In genomic region chr3:43288850-43289249, GRCh38 we compare ENCODE assay signal across 1 cellular context.
TF ChIP-seq lines count a peak whose summit lies in the region.

No MANE protein-coding gene starts in this region.

TF ChIP-seq in HepG2, 621 proteins besides CTCF, POLR2A, EP300 and RAD21 (continued from another document and continues in another):
- no peak for TF ChIP-seq PRDM15 (CRISPR knock-in tag; IDR thresholded peaks at IDR 0.05)
- no peak for TF ChIP-seq KMT2B (CRISPR knock-in tag; IDR thresholded peaks at IDR 0.05)
- no peak for TF ChIP-seq SMAD1 (CRISPR knock-in tag; IDR thresholded peaks at IDR 0.05; ENCODE audit: borderline replicate concordance, low read depth)
- 0 out of 2 replicates have a peak, but pooled peaks have one; percentile 40 for TF ChIP-seq POLR2AphosphoS5 (IDR thresholded peaks at IDR 0.05; ENCODE audit: low read depth, low read length)
- TF ChIP-seq ZSCAN29 (CRISPR knock-in tag; conservative IDR thresholded peaks at IDR 0.05) = peak; percentile 49; the same call in 1 of the 2 replicates
- no peak for TF ChIP-seq ZNF256 (CRISPR knock-in tag; conservative IDR thresholded peaks at IDR 0.05)
- TF ChIP-seq HNF4A (CRISPR knock-in tag; IDR thresholded peaks at IDR 0.05) = peak; percentile 42; the same call in 1 of the 2 replicates
- 0 out of 2 replicates have a peak, but pooled peaks have one; percentile 41 for TF ChIP-seq ZNF512B (CRISPR knock-in tag; IDR thresholded peaks at IDR 0.05; ENCODE audit: borderline replicate concordance)
- TF ChIP-seq PAWR (CRISPR knock-in tag; IDR thresholded peaks at IDR 0.05; ENCODE audit: borderline replicate concordance) = no peak
- no peak for TF ChIP-seq ZNF790 (CRISPR knock-in tag; IDR thresholded peaks at IDR 0.05; ENCODE audit: borderline replicate concordance)
- peak; percentile 25; the same call in 1 of the 2 replicates for TF ChIP-seq ESRRA (CRISPR knock-in tag; IDR thresholded peaks at IDR 0.05; ENCODE audit: low read depth)
- no peak for TF ChIP-seq ZNF264 (CRISPR knock-in tag; IDR thresholded peaks at IDR 0.05)
- peak; percentile 14 for TF ChIP-seq ASH2L (IDR thresholded peaks at IDR 0.05; ENCODE audit: insufficient read length, low read depth, low read length)
- no peak for TF ChIP-seq ZNF18 (CRISPR knock-in tag; IDR thresholded peaks at IDR 0.05; ENCODE audit: insufficient replicate concordance)
- TF ChIP-seq RBAK (CRISPR knock-in tag; IDR thresholded peaks at IDR 0.05) = no peak
- 0 out of 2 replicates have a peak, but pooled peaks have one; percentile 12 for TF ChIP-seq HBP1 (CRISPR knock-in tag; IDR thresholded peaks at IDR 0.05; ENCODE audit: low read depth)
- TF ChIP-seq ZMYM4 (CRISPR knock-in tag; IDR thresholded peaks at IDR 0.05) = peak; percentile 55; the same call in 1 of the 2 replicates
- TF ChIP-seq THRA (CRISPR knock-in tag; IDR thresholded peaks at IDR 0.05; ENCODE audit: borderline replicate concordance) = no peak
- TF ChIP-seq ZNF547 (CRISPR knock-in tag; IDR thresholded peaks at IDR 0.05) = no peak
- TF ChIP-seq MED1 (CRISPR knock-in tag; IDR thresholded peaks at IDR 0.05) = peak; percentile 52; the same call in 1 of the 2 replicates
- TF ChIP-seq CREM (IDR thresholded peaks at IDR 0.05) = peak; percentile 51; the same call in 1 of the 2 replicates
- TF ChIP-seq CREM (CRISPR knock-in tag; IDR thresholded peaks at IDR 0.05) = no peak
- TF ChIP-seq LCORL (IDR thresholded peaks at IDR 0.05) = no peak
- peak; percentile 57 for TF ChIP-seq LCORL (CRISPR knock-in tag; IDR thresholded peaks at IDR 0.05)
- 0 out of 2 replicates have a peak, but pooled peaks have one; percentile 26 for TF ChIP-seq NR2F6 (IDR thresholded peaks at IDR 0.05)
- TF ChIP-seq NR2F6 (CRISPR knock-in tag; IDR thresholded peaks at IDR 0.05) = peak; percentile 31; the same call in 1 of the 2 replicates
- no peak for TF ChIP-seq KDM3A (CRISPR knock-in tag; IDR thresholded peaks at IDR 0.05; ENCODE audit: low read depth)
- no peak for TF ChIP-seq NBN (conservative IDR thresholded peaks at IDR 0.05)
- no peak for TF ChIP-seq ZNF691 (CRISPR knock-in tag; IDR thresholded peaks at IDR 0.05; ENCODE audit: borderline replicate concordance, low read depth)
- TF ChIP-seq BRD4 (CRISPR knock-in tag; IDR thresholded peaks at IDR 0.05) = no peak
- no peak for TF ChIP-seq SP5 (CRISPR knock-in tag; IDR thresholded peaks at IDR 0.05; ENCODE audit: borderline replicate concordance, low read depth)
- no peak for TF ChIP-seq ZMAT5 (CRISPR knock-in tag; IDR thresholded peaks at IDR 0.05; ENCODE audit: borderline replicate concordance, low read depth)
- TF ChIP-seq ZFAT (CRISPR knock-in tag; conservative IDR thresholded peaks at IDR 0.05) = no peak
- peak; percentile 36; the same call in 1 of the 2 replicates for TF ChIP-seq NCOA2 (CRISPR knock-in tag; IDR thresholded peaks at IDR 0.05)
- TF ChIP-seq ZNF362 (CRISPR knock-in tag; IDR thresholded peaks at IDR 0.05; ENCODE audit: borderline replicate concordance) = no peak
- TF ChIP-seq MIXL1 (CRISPR knock-in tag; IDR thresholded peaks at IDR 0.05) = 0 out of 2 replicates have a peak, but pooled peaks have one; percentile 16
- TF ChIP-seq TCF7 (IDR thresholded peaks at IDR 0.05; ENCODE audit: low read depth) = peak; percentile 52; the same call in 1 of the 2 replicates
- TF ChIP-seq PPARG (CRISPR knock-in tag; conservative IDR thresholded peaks at IDR 0.05) = peak; percentile 12; the same call in 1 of the 2 replicates
- TF ChIP-seq ZNF280B (CRISPR knock-in tag; IDR thresholded peaks at IDR 0.05; ENCODE audit: borderline replicate concordance) = no peak
- TF ChIP-seq ARID3A (IDR thresholded peaks at IDR 0.05; ENCODE audit: low read depth, low read length) = 0 out of 2 replicates have a peak, but pooled peaks have one; percentile 4
- no peak for TF ChIP-seq ZNF772 (CRISPR knock-in tag; IDR thresholded peaks at IDR 0.05)
- TF ChIP-seq ZKSCAN8 (CRISPR knock-in tag; IDR thresholded peaks at IDR 0.05; ENCODE audit: borderline replicate concordance) = no peak
- no peak for TF ChIP-seq ZNF276 (CRISPR knock-in tag; IDR thresholded peaks at IDR 0.05; ENCODE audit: low read depth)
- TF ChIP-seq DMAP1 (CRISPR knock-in tag; IDR thresholded peaks at IDR 0.05) = no peak
- peak; percentile 54; the same call in 1 of the 2 replicates for TF ChIP-seq ZNF644 (CRISPR knock-in tag; IDR thresholded peaks at IDR 0.05; ENCODE audit: low read depth)
- no peak for TF ChIP-seq RBM22 (optimal IDR thresholded peaks at IDR 0.05; ENCODE audit: low read length)
